Comparison of ENCODE assay signal across 13 cellular contexts in the genomic region with DNA sequence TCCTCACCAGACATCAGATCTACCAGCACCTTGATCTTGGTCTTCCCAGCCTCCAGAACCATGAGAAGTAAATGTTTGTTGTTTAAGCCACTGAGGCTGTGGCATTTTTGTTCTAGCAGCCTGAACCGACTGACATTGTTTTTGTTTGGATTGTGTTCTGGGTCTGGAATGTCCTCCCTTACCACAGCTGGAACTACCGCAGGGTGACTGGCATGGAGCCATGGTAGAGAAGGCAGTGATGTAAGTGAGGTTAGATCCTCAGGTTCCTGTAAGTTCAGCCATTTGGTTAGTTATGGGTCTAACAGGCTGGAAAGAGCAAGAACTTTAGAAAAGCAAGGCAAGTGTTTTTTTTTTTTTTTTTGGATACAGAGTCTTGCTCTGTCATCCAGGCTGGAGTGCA.
A peak's percentile ranks its signal among the peaks of the same experiment; 100 is the strongest.
DNase-seq lines count a peak whose midpoint lies in the region; ATAC-seq, FAIRE-seq and TF ChIP-seq lines count a peak whose summit lies in the region.
"Had no signal": no experiment of that assay in that cellular context is flagged by ENCODE, and none has a peak within 500 bp of the region (broad histone marks: within the 10 kb centered on the region; RNA-seq: fewer than 3 reads in every experiment).

No MANE protein-coding gene starts in this region.

- DNase-seq in EL (peak; percentile 76), astrocyte (ENCODE audit: low read depth) (peak; percentile 91), Right ventricle myocardium inferior (ENCODE audit: missing footprints) (no peak), sigmoid colon (peak; percentile 83), T-helper 2 cell (no peak), ACHN (no peak)
- DNase-seq: activated CD8-positive, alpha-beta memory T cell treated with anti-CD3 and anti-CD28 coated beads, Interleukin-2, amount 10 ng/mL, durations not matched to agents 7 days and 5 days; NCI-H1105 treated with DMSO at 0.1 percent for 48 hours; T-helper 17 cell had no signal

- H3K27me3 ChIP-seq in astrocyte (ENCODE audit: insufficient read depth, low read length) (no peaks in the 10 kb centered on the region), sigmoid colon (no peaks in the 10 kb centered on the region)
- H3K27me3 ChIP-seq: gastrocnemius medialis had no signal

- no peak overlapping the region for H3K4me3 Mint-ChIP-seq in astrocyte (ENCODE audit: unreplicated experiment)
- H3K4me3 Mint-ChIP-seq: activated CD8-positive, alpha-beta memory T cell treated with anti-CD3 and anti-CD28 coated beads, Interleukin-2, amount 10 ng/mL, durations not matched to agents 7 days and 5 days; memory B cell; T-helper 17 cell had no signal

- H3K4me1 ChIP-seq in astrocyte (ENCODE audit: insufficient read depth, low read length) (peaks cover 8% of the 10 kb centered on the region), sigmoid colon (peaks cover 0 to 12% (median 3%) of the 10 kb centered on the region in 4 donors)

- peaks cover 4% of the 10 kb centered on the region for H3K4me1 Mint-ChIP-seq in astrocyte (ENCODE audit: low read depth, unreplicated experiment)
- H3K4me1 Mint-ChIP-seq: activated CD8-positive, alpha-beta memory T cell treated with anti-CD3 and anti-CD28 coated beads, Interleukin-2, amount 10 ng/mL, durations not matched to agents 7 days and 5 days; T-helper 17 cell had no signal

- H3K36me3 ChIP-seq in astrocyte (ENCODE audit: insufficient read depth, low read length) (no peaks in the 10 kb centered on the region), sigmoid colon (peaks cover 0 to 21% (median 0%) of the 10 kb centered on the region in 4 donors)
- H3K36me3 ChIP-seq: gastrocnemius medialis had no signal

- WGBS in sigmoid colon, 2 donors = 72 to 75% methylated on average over 2 of the region's 2 CpGs

- no peak overlapping the region for H3K4me2 ChIP-seq in astrocyte (ENCODE audit: low read length)

- TF ChIP-seq CTCF in astrocyte (IDR thresholded peaks at IDR 0.05; ENCODE audit: insufficient read depth, low read depth, low read length) = no peak
- no peak for TF ChIP-seq CTCF in sigmoid colon (IDR thresholded peaks at IDR 0.05)

- no peak for TF ChIP-seq POLR2A in sigmoid colon (IDR thresholded peaks at IDR 0.05)

- in situ Hi-C loops in ACHN (cut with HindIII; ENCODE audit: low pct_ligation_motif_present, low pct_unique_long_range_greater_than_20kb, low sequenced_read_pairs) = no loop called here

- no peak overlapping the region for H3K9ac ChIP-seq in astrocyte (ENCODE audit: low read length)

- peaks cover 3% of the 10 kb centered on the region for H3K36me3 Mint-ChIP-seq in astrocyte (ENCODE audit: low read depth, unreplicated experiment)
- H3K36me3 Mint-ChIP-seq: activated CD8-positive, alpha-beta memory T cell treated with anti-CD3 and anti-CD28 coated beads, Interleukin-2, amount 10 ng/mL, durations not matched to agents 7 days and 5 days; memory B cell had no signal

- intact Hi-C loops in Right ventricle myocardium inferior (cut with DNase I) = loop anchor here (5.0 kb wide), 3 partner anchors 118 to 223 kb away; no protein-coding TSS in a partner anchor
- intact Hi-C loops in sigmoid colon (cut with DNase I) = loop anchor here (10.0 kb wide), 1 partner anchor 176 kb away; no protein-coding TSS in a partner anchor

- H3K27ac Mint-ChIP-seq in astrocyte (ENCODE audit: unreplicated experiment) = no peak overlapping the region
- H3K27ac Mint-ChIP-seq: activated CD8-positive, alpha-beta memory T cell treated with anti-CD3 and anti-CD28 coated beads, Interleukin-2, amount 10 ng/mL, durations not matched to agents 7 days and 5 days; memory B cell; T-helper 17 cell had no signal

- H3K79me2 ChIP-seq in astrocyte (ENCODE audit: insufficient read depth, low read length) = no peaks in the 10 kb centered on the region

- peaks cover 49% of the 10 kb centered on the region for H3K27me3 Mint-ChIP-seq in astrocyte (ENCODE audit: low read depth, unreplicated experiment)
- H3K27me3 Mint-ChIP-seq: T-helper 17 cell had no signal

- peak; percentile 69 for FAIRE-seq in astrocyte (lab: Jason Lieb, UNC)

- no peak for TF ChIP-seq EP300 in sigmoid colon (IDR thresholded peaks at IDR 0.05)

- H4K20me1 ChIP-seq in astrocyte (ENCODE audit: insufficient read depth, low read length) = no peaks in the 10 kb centered on the region

- ATAC-seq in Right ventricle myocardium inferior (peak; percentile 70), HG03521 (IDR thresholded peaks at IDR 0.05; ENCODE audit: unreplicated experiment) (no peak), HG02798 (IDR thresholded peaks at IDR 0.05; ENCODE audit: poor library complexity, unreplicated experiment) (no peak)
- ATAC-seq: activated CD8-positive, alpha-beta memory T cell treated with anti-CD3 and anti-CD28 coated beads, Interleukin-2, amount 10 ng/mL, durations not matched to agents 7 days and 5 days; T-helper 17 cell had no signal

- H3K4me3 ChIP-seq in astrocyte (ENCODE audit: insufficient read depth, low read depth, low read length) (no peak overlapping the region), sigmoid colon (no peak overlapping the region)
- H3K4me3 ChIP-seq: gastrocnemius medialis had no signal

- no peak overlapping the region for H2AFZ ChIP-seq in astrocyte (ENCODE audit: low read depth, low read length)

- no peaks in the 10 kb centered on the region for H3K9me3 ChIP-seq in astrocyte (ENCODE audit: insufficient read depth, low read depth, low read length)
- no peaks in the 10 kb centered on the region for H3K9me3 ChIP-seq in sigmoid colon
- H3K9me3 ChIP-seq: gastrocnemius medialis had no signal

- no peak overlapping the region for H3K27ac ChIP-seq in astrocyte (ENCODE audit: low read depth, low read length)
- H3K27ac ChIP-seq in sigmoid colon = no peak overlapping the region

- H3K9me3 Mint-ChIP-seq in astrocyte (ENCODE audit: unreplicated experiment) = no peaks in the 10 kb centered on the region
- H3K9me3 Mint-ChIP-seq: memory B cell had no signal

Comparison
In these comparisons a context has a peak if more than half of its experiments do, and no peak if none do; other contexts are left out.
1. DNase-seq: peak in EL (single experiment), astrocyte (single experiment) and sigmoid colon (single experiment); none in Right ventricle myocardium inferior (single experiment), T-helper 2 cell (0 of 5) and ACHN (single experiment).